Comparison of ENCODE assay signal across 10 cellular contexts in genomic region chr11:58927393-58928081, GRCh38. TPM values are rescaled to one million over a fixed set of nuclear protein-coding genes. Genes with fewer than 3 reads are reported as not detected.
A peak's percentile ranks its signal among the peaks of the same experiment; 100 is the strongest.
DNase-seq lines count a peak whose midpoint lies in the region; ATAC-seq and TF ChIP-seq lines count a peak whose summit lies in the region.
"Had no signal": no experiment of that assay in that cellular context is flagged by ENCODE, and none has a peak within 500 bp of the region (broad histone marks: within the 10 kb centered on the region; RNA-seq: fewer than 3 reads in every experiment).

No MANE protein-coding gene starts in this region.

- no peak overlapping the region for H2AK5ac ChIP-seq in trophoblast cell (ENCODE audit: low read length)

- DNase-seq in EL, result peak; percentile 27
- peak; percentile 85 for DNase-seq in NCI-H2196 treated with DMSO at 0.1 percent for 48 hours (lab: John Stamatoyannopoulos, UW; ENCODE audit: unreplicated experiment)
- peak; percentile 11 for DNase-seq in effector CD8-positive, alpha-beta T cell (lab: John Stamatoyannopoulos, UW)
- no peak for DNase-seq in trophoblast cell
- DNase-seq in H4 (ENCODE audit: low spot score), result no peak
- no peak for DNase-seq in GM13977 (ENCODE audit: low spot score)

- peak overlapping the region; percentile 48 for H3K4me2 ChIP-seq in trophoblast cell (ENCODE audit: low read length)
- H3K4me2 ChIP-seq: KMS-11 had no signal

- no peak overlapping the region for H2AFZ ChIP-seq in trophoblast cell (ENCODE audit: insufficient read depth, low read length, poor library complexity)

- no CpG with 5 or more reads among the region's 15 CpGs for WGBS in trophoblast cell (ENCODE audit: extremely low coverage, insufficient coverage, insufficient read length)

- no peak overlapping the region for H4K8ac ChIP-seq in trophoblast cell (ENCODE audit: low read depth, low read length)

- H2BK5ac ChIP-seq in trophoblast cell (ENCODE audit: low read depth, low read length, poor library complexity), result no peak overlapping the region

- H3K18ac ChIP-seq in trophoblast cell (ENCODE audit: low read length), result no peak overlapping the region

- in situ Hi-C loops in GM13977 (cut with MboI; ENCODE audit: low pct_unique_long_range_greater_than_20kb, low sequenced_read_pairs, unreplicated experiment), result no loop called here

- H3K79me1 ChIP-seq in trophoblast cell (ENCODE audit: low read length), result no peaks in the 10 kb centered on the region

- ATAC-seq in GM19463 (IDR thresholded peaks at IDR 0.05; ENCODE audit: unreplicated experiment) (no peak), HG02973 (IDR thresholded peaks at IDR 0.05; ENCODE audit: unreplicated experiment) (no peak)

- no peak overlapping the region for H3K14ac ChIP-seq in trophoblast cell (ENCODE audit: low read length)

- no peak overlapping the region for H2BK120ac ChIP-seq in trophoblast cell (ENCODE audit: insufficient read depth, low read length, poor library complexity)

- H3K4me3 ChIP-seq in trophoblast cell (ENCODE audit: low read depth, low read length), result no peak overlapping the region

- no peak overlapping the region for H3K23ac ChIP-seq in trophoblast cell (ENCODE audit: low read length)

- peaks cover 0 to 8% of the 10 kb centered on the region in 2 experiments for H3K4me1 ChIP-seq in trophoblast cell (ENCODE audit: control insufficient read depth in 1 of 2, insufficient read depth in 2 of 2, low read length in 2 of 2)

- no peak overlapping the region for H3K27ac ChIP-seq in trophoblast cell (ENCODE audit: low read depth, low read length)
- H3K27ac ChIP-seq: KMS-11 had no signal

- H3K79me2 ChIP-seq in trophoblast cell (ENCODE audit: control insufficient read depth, insufficient read depth, low read length, poor library complexity), result no peaks in the 10 kb centered on the region

- no peak overlapping the region for H2BK12ac ChIP-seq in trophoblast cell (ENCODE audit: low read length)

- H4K12ac ChIP-seq in trophoblast cell (ENCODE audit: low read depth, low read length), result no peak overlapping the region

- no peak for TF ChIP-seq CTCF in GM13977 (IDR thresholded peaks at IDR 0.05; ENCODE audit: extremely low read depth, insufficient read depth, missing control alignments)

- H4K91ac ChIP-seq in trophoblast cell (ENCODE audit: low read depth, low read length), result no peak overlapping the region

- no peak overlapping the region for H3K4ac ChIP-seq in trophoblast cell (ENCODE audit: low read depth, low read length)

- no peaks in the 10 kb centered on the region for H3K9me3 ChIP-seq in trophoblast cell (ENCODE audit: insufficient read depth, low read depth, low read length)

- H3K9ac ChIP-seq in trophoblast cell (ENCODE audit: low read length), result no peak overlapping the region
- H3K9ac ChIP-seq: KMS-11 had no signal

- H3K27me3 ChIP-seq in trophoblast cell (ENCODE audit: insufficient read depth, low read length), result no peaks in the 10 kb centered on the region

- H3K36me3 ChIP-seq in trophoblast cell (ENCODE audit: control insufficient read depth in 1 of 2, insufficient read depth in 2 of 2, low read length in 2 of 2), result no peaks in the 10 kb centered on the region

RNA-seq across cellular contexts. Expression of gene GLYATL1, which starts 11.8 kb away (rescaled TPM):
- polyA plus RNA-seq in trophoblast cell (2013), result 0.18 and 0.21 TPM in 2 replicates
- 0.56 and 1.5 TPM in 2 replicates for total RNA-seq in H4 (2014; rRNA removed; shearing (Covaris generic))
- total RNA-seq: subcutaneous adipose tissue had no signal

Comparison
In these comparisons a context has a peak if more than half of its experiments do, and no peak if none do; other contexts are left out.
1. DNase-seq: peak in EL (single experiment), NCI-H2196 treated with DMSO at 0.1 percent for 48 hours (single experiment) and effector CD8-positive, alpha-beta T cell (single experiment); none in trophoblast cell (0 of 2), H4 (single experiment) and GM13977 (single experiment).